21 cellular contexts compared by ENCODE assay signal in genomic region chr3:94524102-94524922, GRCh38.
A peak's percentile ranks its signal among the peaks of the same experiment; 100 is the strongest.
DNase-seq lines count a peak whose midpoint lies in the region; ATAC-seq, FAIRE-seq and TF ChIP-seq lines count a peak whose summit lies in the region.
"Had no signal": no experiment of that assay in that cellular context is flagged by ENCODE, and none has a peak within 500 bp of the region (broad histone marks: within the 10 kb centered on the region; RNA-seq: fewer than 3 reads in every experiment).

No MANE protein-coding gene starts in this region.

- H3K27ac ChIP-seq in VCaP (peak overlapping the region; percentile 93), HepG2 (ENCODE audit: extremely low read length, insufficient read depth, low read length) (peak overlapping the region; percentile 53), stomach (peak overlapping the region in 3 of 5 donors; percentile 9 to 29 (median 14))
- H3K27ac ChIP-seq: gastrocnemius medialis, psoas muscle had no signal

- H3K4me1 ChIP-seq in HepG2 (ENCODE audit: insufficient read depth, low read length) = peaks cover 27% of the 10 kb centered on the region
- H3K4me1 ChIP-seq in stomach = peaks cover 0 to 16% (median 8%) of the 10 kb centered on the region in 4 donors
- H3K4me1 ChIP-seq: gastrocnemius medialis, psoas muscle had no signal

- TF ChIP-seq POLR2A in HepG2 (IDR thresholded peaks at IDR 0.05; ENCODE audit: insufficient read depth in 1 of 2, low read depth in 2 of 2, low read length in 2 of 2) = no peak
- no peak for TF ChIP-seq POLR2A in stomach (IDR thresholded peaks at IDR 0.05)

- H3K36me3 ChIP-seq in HepG2 (replicated peaks in 1 of 2; ENCODE audit: control insufficient read depth in 1 of 2, insufficient read depth in 2 of 2, low read length in 2 of 2) = no peaks in the 10 kb centered on the region
- no peaks in the 10 kb centered on the region for H3K36me3 ChIP-seq in stomach
- H3K36me3 ChIP-seq: gastrocnemius medialis had no signal

- H3K27ac Mint-ChIP-seq in activated CD4-positive, alpha-beta memory T cell treated with anti-CD3 and anti-CD28 coated beads for 36 hours = no peak overlapping the region
- H3K27ac Mint-ChIP-seq: activated naive CD8-positive, alpha-beta T cell; activated T-cell treated with anti-CD3 and anti-CD28 coated beads, Interleukin-2, amount 50 U/mL, for 24 hours; CD4-positive, alpha-beta T cell had no signal

- H3K27me3 ChIP-seq in HepG2 (ENCODE audit: control insufficient read depth in 1 of 2, insufficient read depth in 2 of 2, low read length in 2 of 2) (no peaks in the 10 kb centered on the region), stomach (no peaks in the 10 kb centered on the region)
- H3K27me3 ChIP-seq: gastrocnemius medialis had no signal

- H3K79me2 ChIP-seq in HepG2 (ENCODE audit: insufficient read depth, low read length) = no peaks in the 10 kb centered on the region

- H4K20me1 ChIP-seq in HepG2 (ENCODE audit: insufficient read depth, low read length) = no peaks in the 10 kb centered on the region

- H2AFZ ChIP-seq in HepG2 (ENCODE audit: low read length) = peak overlapping the region; percentile 80

- H3K9ac ChIP-seq in HepG2 (ENCODE audit: insufficient read depth, low read depth, low read length) = no peak overlapping the region

- CTCF ChIA-PET in HepG2 (lab: Yijun Ruan, JAX; ENCODE audit: low intra/inter-chr PET ratio, low total read pairs) = interaction anchor here (2.6 kb wide), 1 partner anchor 192 kb away, joined by 7 read pairs; no protein-coding TSS in a partner anchor
- CTCF ChIA-PET in activated CD4-positive, alpha-beta memory T cell treated with anti-CD3 and anti-CD28 coated beads for 36 hours (lab: Charles Lee) = no interaction called here

- H3K4me3 ChIP-seq in HepG2 (replicated peaks in 1 of 3; ENCODE audit: insufficient read depth in 1 of 3, low read depth in 2 of 3, low read length in 3 of 3) = peak overlapping the region in 2 of 3 experiments; percentile 27 to 35; a peak in 3 of 6 replicates
- no peak overlapping the region for H3K4me3 ChIP-seq in stomach
- H3K4me3 ChIP-seq: gastrocnemius medialis, psoas muscle had no signal

- POLR2A ChIA-PET in HepG2 (lab: Yijun Ruan, JAX) = no interaction called here
- POLR2A ChIA-PET in activated CD4-positive, alpha-beta memory T cell treated with anti-CD3 and anti-CD28 coated beads for 36 hours (lab: Charles Lee) = no interaction called here

- H3K4me3 Mint-ChIP-seq in activated CD4-positive, alpha-beta memory T cell treated with anti-CD3 and anti-CD28 coated beads for 36 hours = no peak overlapping the region
- H3K4me3 Mint-ChIP-seq: activated naive CD8-positive, alpha-beta T cell; activated T-cell treated with anti-CD3 and anti-CD28 coated beads, Interleukin-2, amount 50 U/mL, for 24 hours; CD4-positive, alpha-beta T cell had no signal

- in situ Hi-C loops in HepG2 (cut with HindIII; ENCODE audit: extremely low pct_ligation_motif_present, low pct_unique_long_range_greater_than_20kb) = loop anchor here (5.0 kb wide), 1 partner anchor 193 kb away; no protein-coding TSS in a partner anchor

- no peaks in the 10 kb centered on the region for H3K4me1 Mint-ChIP-seq in activated CD4-positive, alpha-beta memory T cell treated with anti-CD3 and anti-CD28 coated beads for 36 hours (ENCODE audit: low read depth)

- H3K9me3 Mint-ChIP-seq in activated CD4-positive, alpha-beta memory T cell treated with anti-CD3 and anti-CD28 coated beads for 36 hours = no peaks in the 10 kb centered on the region

- WGBS in HepG2 (ENCODE audit: low lambda C conversion rate) = 1% methylated on average over 8 of the region's 9 CpGs
- 12 to 33% (median 23%) methylated on average over 9 of the region's 9 CpGs for WGBS in stomach, 5 donors

- intact Hi-C loops in HepG2 (cut with micrococcal nuclease; ENCODE audit: unreplicated experiment) = loop anchor here (10.0 kb wide), 1 partner anchor 120 kb away; no protein-coding TSS in a partner anchor
- intact Hi-C loops in stomach (cut with DNase I; ENCODE audit: low total_unique reads) = no loop called here
- intact Hi-C loops in activated CD4-positive, alpha-beta memory T cell treated with anti-CD3 and anti-CD28 coated beads for 36 hours (cut with micrococcal nuclease) = no loop called here

- TF ChIP-seq RAD21 in HepG2 (CRISPR knock-in tag; IDR thresholded peaks at IDR 0.05) = no peak

- H3K36me3 Mint-ChIP-seq in activated CD4-positive, alpha-beta memory T cell treated with anti-CD3 and anti-CD28 coated beads for 36 hours = no peaks in the 10 kb centered on the region
- H3K36me3 Mint-ChIP-seq: activated naive CD8-positive, alpha-beta T cell had no signal

- FAIRE-seq in HepG2 (lab: Jason Lieb, UNC) = no peak
- FAIRE-seq: A204.1, endothelial cell of umbilical vein, G401.6 had no signal

- no peaks in the 10 kb centered on the region for H3K9me3 ChIP-seq in HepG2 (ENCODE audit: low read length)
- H3K9me3 ChIP-seq in stomach = no peaks in the 10 kb centered on the region
- H3K9me3 ChIP-seq: gastrocnemius medialis, psoas muscle had no signal

- peak overlapping the region; percentile 59 for H3K4me2 ChIP-seq in HepG2 (ENCODE audit: low read depth, low read length)

- TF ChIP-seq CTCF in VCaP (conservative IDR thresholded peaks at IDR 0.05) = no peak
- no peak for TF ChIP-seq CTCF in HepG2 (CRISPR knock-in tag; IDR thresholded peaks at IDR 0.05)
- no peak for TF ChIP-seq CTCF in stomach (IDR thresholded peaks at IDR 0.05)

- no peaks in the 10 kb centered on the region for H3K27me3 Mint-ChIP-seq in activated CD4-positive, alpha-beta memory T cell treated with anti-CD3 and anti-CD28 coated beads for 36 hours
- H3K27me3 Mint-ChIP-seq: activated naive CD8-positive, alpha-beta T cell; activated T-cell treated with anti-CD3 and anti-CD28 coated beads, Interleukin-2, amount 50 U/mL, for 24 hours; CD4-positive, alpha-beta T cell had no signal

- TF ChIP-seq EP300 in HepG2 (IDR thresholded peaks at IDR 0.05; ENCODE audit: low read depth in 2 of 2, low read length in 2 of 2) = peak in 1 of 2 experiments; percentile 63; a peak in 1 of 4 replicates
- peak; percentile 54; the same call in 1 of the 2 replicates for TF ChIP-seq EP300 in HepG2 (CRISPR knock-in tag; IDR thresholded peaks at IDR 0.05; ENCODE audit: borderline replicate concordance)
- no peak for TF ChIP-seq EP300 in stomach (IDR thresholded peaks at IDR 0.05)

- BruUV-seq in HepG2 (replicated peaks; lab: Mats Ljungman, UMichigan) = no TSS peak

- peak; percentile 76 for ATAC-seq in HepG2
- ATAC-seq: gastrocnemius medialis, psoas muscle had no signal

- peak in 2 of 3 experiments; percentile 17 to 40 for DNase-seq in NCI-H1417 (lab: John Stamatoyannopoulos, UW)
- no peak for DNase-seq in NCI-H1417 treated with DMSO at 0.1 percent for 48 hours (lab: John Stamatoyannopoulos, UW)
- DNase-seq in HepG2 (ENCODE audit: low spot score) = peak; percentile 70
- no peak for DNase-seq in stomach
- DNase-seq in HuH-7.5 (ENCODE audit: low spot score) = no peak
- DNase-seq in islet precursor cell = no peak
- no peak for DNase-seq in activated CD4-positive, alpha-beta memory T cell treated with anti-CD3 and anti-CD28 coated beads for 36 hours
- DNase-seq: activated CD4-positive, alpha-beta T cell treated with anti-CD3 and anti-CD28 coated beads for 48 hours; activated T-cell treated with anti-CD3 and anti-CD28 coated beads, Interleukin-2, amount 50 U/mL, for 24 hours; CD4-positive, alpha-beta T cell; gastrocnemius medialis; KG1; NCI-H1436; NCI-H446 treated with DMSO at 0.1 percent for 48 hours; psoas muscle; T-helper 1 cell had no signal

TF ChIP-seq in HepG2, 621 proteins besides CTCF, POLR2A, EP300 and RAD21 (continues in another document):
- TF ChIP-seq CCAR2 (optimal IDR thresholded peaks at IDR 0.05; ENCODE audit: low read depth, low read length) (no peak), GATAD2A (CRISPR knock-in tag; IDR thresholded peaks at IDR 0.05) (peak; percentile 58; the same call in 1 of the 2 replicates), ATM (IDR thresholded peaks at IDR 0.05; ENCODE audit: borderline replicate concordance) (no peak), SOX5 (CRISPR knock-in tag; IDR thresholded peaks at IDR 0.05; ENCODE audit: borderline replicate concordance) (peak; percentile 56; the same call in 1 of the 2 replicates), MTF2 (CRISPR knock-in tag; IDR thresholded peaks at IDR 0.05; ENCODE audit: borderline replicate concordance) (no peak), ISL2 (CRISPR knock-in tag; IDR thresholded peaks at IDR 0.05) (peak; percentile 80)
- TF ChIP-seq, protein P1, sequence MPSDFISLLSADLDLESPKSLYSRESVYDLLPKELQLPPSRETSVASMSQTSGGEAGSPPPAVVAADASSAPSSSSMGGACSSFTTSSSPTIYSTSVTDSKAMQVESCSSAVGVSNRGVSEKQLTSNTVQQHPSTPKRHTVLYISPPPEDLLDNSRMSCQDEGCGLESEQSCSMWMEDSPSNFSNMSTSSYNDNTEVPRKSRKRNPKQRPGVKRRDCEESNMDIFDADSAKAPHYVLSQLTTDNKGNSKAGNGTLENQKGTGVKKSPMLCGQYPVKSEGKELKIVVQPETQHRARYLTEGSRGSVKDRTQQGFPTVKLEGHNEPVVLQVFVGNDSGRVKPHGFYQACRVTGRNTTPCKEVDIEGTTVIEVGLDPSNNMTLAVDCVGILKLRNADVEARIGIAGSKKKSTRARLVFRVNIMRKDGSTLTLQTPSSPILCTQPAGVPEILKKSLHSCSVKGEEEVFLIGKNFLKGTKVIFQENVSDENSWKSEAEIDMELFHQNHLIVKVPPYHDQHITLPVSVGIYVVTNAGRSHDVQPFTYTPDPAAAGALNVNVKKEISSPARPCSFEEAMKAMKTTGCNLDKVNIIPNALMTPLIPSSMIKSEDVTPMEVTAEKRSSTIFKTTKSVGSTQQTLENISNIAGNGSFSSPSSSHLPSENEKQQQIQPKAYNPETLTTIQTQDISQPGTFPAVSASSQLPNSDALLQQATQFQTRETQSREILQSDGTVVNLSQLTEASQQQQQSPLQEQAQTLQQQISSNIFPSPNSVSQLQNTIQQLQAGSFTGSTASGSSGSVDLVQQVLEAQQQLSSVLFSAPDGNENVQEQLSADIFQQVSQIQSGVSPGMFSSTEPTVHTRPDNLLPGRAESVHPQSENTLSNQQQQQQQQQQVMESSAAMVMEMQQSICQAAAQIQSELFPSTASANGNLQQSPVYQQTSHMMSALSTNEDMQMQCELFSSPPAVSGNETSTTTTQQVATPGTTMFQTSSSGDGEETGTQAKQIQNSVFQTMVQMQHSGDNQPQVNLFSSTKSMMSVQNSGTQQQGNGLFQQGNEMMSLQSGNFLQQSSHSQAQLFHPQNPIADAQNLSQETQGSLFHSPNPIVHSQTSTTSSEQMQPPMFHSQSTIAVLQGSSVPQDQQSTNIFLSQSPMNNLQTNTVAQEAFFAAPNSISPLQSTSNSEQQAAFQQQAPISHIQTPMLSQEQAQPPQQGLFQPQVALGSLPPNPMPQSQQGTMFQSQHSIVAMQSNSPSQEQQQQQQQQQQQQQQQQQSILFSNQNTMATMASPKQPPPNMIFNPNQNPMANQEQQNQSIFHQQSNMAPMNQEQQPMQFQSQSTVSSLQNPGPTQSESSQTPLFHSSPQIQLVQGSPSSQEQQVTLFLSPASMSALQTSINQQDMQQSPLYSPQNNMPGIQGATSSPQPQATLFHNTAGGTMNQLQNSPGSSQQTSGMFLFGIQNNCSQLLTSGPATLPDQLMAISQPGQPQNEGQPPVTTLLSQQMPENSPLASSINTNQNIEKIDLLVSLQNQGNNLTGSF (CRISPR knock-in tag; IDR thresholded peaks at IDR 0.05) = no peak

Comparison
In these comparisons a context has a peak if more than half of its experiments do, and no peak if none do; other contexts are left out.
1. DNase-seq: peak in NCI-H1417 (2 of 3) and HepG2 (single experiment); none in NCI-H1417 treated with DMSO at 0.1 percent for 48 hours (single experiment), stomach (single experiment), HuH-7.5 (single experiment), islet precursor cell (single experiment) and activated CD4-positive, alpha-beta memory T cell treated with anti-CD3 and anti-CD28 coated beads for 36 hours (single experiment).
2. H3K27ac ChIP-seq: peak in every context shown above with its lines; median percentile 93 in VCaP; 53 in HepG2; 14 in stomach.
3. H3K4me3 ChIP-seq: peak in HepG2 (2 of 3); none in stomach (0 of 4).